1 cellular context compared by ENCODE assay signal in the genomic region with DNA sequence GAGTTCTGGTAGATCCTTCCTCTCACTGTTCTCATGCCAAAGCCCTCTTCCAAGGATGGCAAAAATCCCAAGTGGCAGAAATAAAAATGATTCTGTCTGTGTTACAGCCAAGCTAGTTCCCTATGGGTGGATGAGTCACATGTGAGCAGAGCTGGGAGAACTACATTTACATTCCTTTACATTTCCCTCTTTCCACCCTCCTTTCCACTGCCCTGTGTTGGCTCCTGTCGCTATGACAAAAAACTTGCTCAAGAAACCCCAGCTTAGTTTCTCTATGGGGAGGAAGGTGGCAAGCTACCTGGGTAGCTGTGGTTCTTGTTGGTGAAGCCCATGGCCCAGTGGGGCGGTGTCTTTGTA.
A peak's percentile ranks its signal among the peaks of the same experiment; 100 is the strongest.
TF ChIP-seq lines count a peak whose summit lies in the region.

No MANE protein-coding gene starts in this region.

TF ChIP-seq in A549, 52 proteins besides CTCF, POLR2A, EP300 and RAD21:
- TF ChIP-seq HOXB5 (CRISPR knock-in tag; IDR thresholded peaks at IDR 0.05) (no peak), CHD4 (IDR thresholded peaks at IDR 0.05; ENCODE audit: borderline replicate concordance) (no peak), ZFP36 (IDR thresholded peaks at IDR 0.05; ENCODE audit: borderline replicate concordance, partially characterized antibody) (no peak), RCOR1 (IDR thresholded peaks at IDR 0.05; ENCODE audit: low read depth, low read length) (no peak), FOSL2 (IDR thresholded peaks at IDR 0.05) (no peak), FOSL2 (CRISPR knock-in tag; IDR thresholded peaks at IDR 0.05) (peak; percentile 56), GATA3 (IDR thresholded peaks at IDR 0.05; ENCODE audit: borderline replicate concordance) (no peak)
